Comparison of ENCODE assay signal across 17 cellular contexts in the genomic region with DNA sequence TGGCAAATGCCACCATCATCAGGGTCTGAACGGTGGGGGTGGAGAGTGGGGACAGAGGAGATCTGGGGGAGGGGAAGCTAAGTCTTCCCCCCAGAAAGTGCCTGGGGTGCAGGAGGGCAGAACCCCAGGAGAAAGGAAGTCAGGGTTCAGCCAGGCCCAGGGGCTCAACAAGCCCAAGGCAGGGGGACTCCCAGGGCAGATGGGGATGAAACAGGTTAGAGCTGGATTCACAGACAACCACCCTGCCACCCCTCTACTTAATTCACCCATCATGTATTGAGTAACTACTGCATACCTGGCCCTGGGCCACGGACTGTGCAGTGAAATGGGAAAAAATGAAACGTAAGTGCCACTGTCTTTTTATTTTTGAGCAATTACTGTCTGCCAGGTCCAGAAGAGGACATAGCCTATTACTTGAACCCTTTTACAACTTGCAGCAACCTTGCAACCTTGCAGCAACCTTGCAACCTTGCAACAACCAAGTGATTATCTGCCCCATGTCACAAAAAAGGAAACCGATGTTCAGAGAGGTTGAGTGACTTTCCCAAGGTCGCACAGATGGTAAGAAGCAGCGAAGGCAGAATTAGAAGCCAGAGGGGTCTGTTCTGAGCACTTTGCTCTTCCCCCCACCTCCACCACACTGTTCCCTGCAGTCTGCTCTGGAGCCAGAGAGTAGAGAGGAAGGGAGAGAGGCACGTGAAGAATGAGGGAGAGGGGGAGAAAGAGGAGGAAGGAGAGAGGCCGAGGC. TPM values are rescaled to one million over a fixed set of nuclear protein-coding genes. Genes with fewer than 3 reads are reported as not detected.
DNase-seq lines count a peak whose midpoint lies in the region; ATAC-seq, FAIRE-seq and TF ChIP-seq lines count a peak whose summit lies in the region.
"Had no signal": no experiment of that assay in that cellular context is flagged by ENCODE, and none has a peak within 500 bp of the region (broad histone marks: within the 10 kb centered on the region; RNA-seq: fewer than 3 reads in every experiment).

No MANE protein-coding gene starts in this region.

- H3K27ac ChIP-seq in SK-N-MC (peak overlapping the region; percentile 93), esophagus muscularis mucosa (replicated peaks in 1 of 4) (peak overlapping the region; percentile 82 to 92 (median 92)), neural progenitor cell (no peak overlapping the region), thoracic aorta (peak overlapping the region; percentile 94 to 95), thyroid gland (peak overlapping the region in 1 of 3 donors; percentile 52)

- H3F3A ChIP-seq in neural progenitor cell (ENCODE audit: low read depth) = peaks cover 10% of the 10 kb centered on the region

- intact Hi-C loops in esophagus muscularis mucosa (cut with DNase I) = no loop called here
- intact Hi-C loops in thyroid gland (cut with DNase I) = no loop called here

- peaks cover 12% of the 10 kb centered on the region for H3K27me3 Mint-ChIP-seq in neural progenitor cell (ENCODE audit: insufficient read depth, low read depth)

- H3K4me3 ChIP-seq in SK-N-MC (peak overlapping the region; percentile 8), esophagus muscularis mucosa (peak overlapping the region; percentile 64 to 82 (median 70)), neural progenitor cell (no peak overlapping the region), thoracic aorta (peak overlapping the region; percentile 82), thyroid gland (replicated peaks in 1 of 3) (no peak overlapping the region)
- H3K4me3 ChIP-seq: cardiac muscle cell had no signal

- no peaks in the 10 kb centered on the region for H3K36me3 Mint-ChIP-seq in neural progenitor cell
- H3K36me3 Mint-ChIP-seq: naive thymus-derived CD8-positive, alpha-beta T cell had no signal

- H3K4me1 ChIP-seq in esophagus muscularis mucosa (peaks cover 52 to 86% (median 82%) of the 10 kb centered on the region in 4 donors), neural progenitor cell (peaks cover 27% of the 10 kb centered on the region), thoracic aorta (ENCODE audit: control insufficient read depth in 1 of 2, low read depth in 2 of 2) (peaks cover 25 to 61% of the 10 kb centered on the region in 2 donors), thyroid gland (peaks cover 7 to 23% of the 10 kb centered on the region in 2 donors)

- WGBS in esophagus muscularis mucosa = 50% methylated on average over 8 of the region's 8 CpGs
- WGBS in thyroid gland, 2 donors = 67 to 72% methylated on average over 8 of the region's 8 CpGs

- H3K4me2 ChIP-seq in neural progenitor cell = no peak overlapping the region

- H3K9ac ChIP-seq in SK-N-MC (ENCODE audit: insufficient read length) (no peak overlapping the region), neural progenitor cell (no peak overlapping the region)

- H3K36me3 ChIP-seq in SK-N-MC (ENCODE audit: insufficient read depth, low read length) (no peaks in the 10 kb centered on the region), esophagus muscularis mucosa (peaks cover 15 to 35% (median 23%) of the 10 kb centered on the region in 4 donors), neural progenitor cell (no peaks in the 10 kb centered on the region), thoracic aorta (peaks cover 61% of the 10 kb centered on the region), thyroid gland (peaks cover 0 to 8% of the 10 kb centered on the region in 2 donors)
- H3K36me3 ChIP-seq: BE2C, cardiac muscle cell had no signal

- TF ChIP-seq POLR2A in esophagus muscularis mucosa (IDR thresholded peaks at IDR 0.05; ENCODE audit: low read depth) (no peak), thyroid gland (IDR thresholded peaks at IDR 0.05) (no peak), H54 (IDR thresholded peaks at IDR 0.05; ENCODE audit: low read depth, low read length) (no peak)

- H3K27me3 ChIP-seq in esophagus muscularis mucosa (no peaks in the 10 kb centered on the region), neural progenitor cell (no peaks in the 10 kb centered on the region), thoracic aorta (replicated peaks; ENCODE audit: insufficient read depth) (no peaks in the 10 kb centered on the region), thyroid gland (no peaks in the 10 kb centered on the region)
- H3K27me3 ChIP-seq: BE2C, cardiac muscle cell had no signal

- peak overlapping the region; percentile 72 for H3K27ac Mint-ChIP-seq in neural progenitor cell

- H2AFZ ChIP-seq in neural progenitor cell (replicated peaks) = no peak overlapping the region

- H4K20me1 ChIP-seq in neural progenitor cell (ENCODE audit: low read depth) = peaks cover 2% of the 10 kb centered on the region

- H3K9me3 ChIP-seq in SK-N-MC (ENCODE audit: low read depth, low read length) (no peaks in the 10 kb centered on the region), esophagus muscularis mucosa (no peaks in the 10 kb centered on the region), neural progenitor cell (ENCODE audit: low read depth) (no peaks in the 10 kb centered on the region), thoracic aorta (no peaks in the 10 kb centered on the region), thyroid gland (no peaks in the 10 kb centered on the region)
- H3K9me3 ChIP-seq: BE2C had no signal

- no peak for DNase-seq in SK-N-MC (ENCODE audit: low read depth, low spot score)
- no peak for DNase-seq in esophagus muscularis mucosa (ENCODE audit: extremely low spot score)
- no peak for DNase-seq in neural progenitor cell (ENCODE audit: low spot score)
- DNase-seq in thoracic aorta (ENCODE audit: low spot score) = no peak
- DNase-seq in thyroid gland = no peak
- no peak for DNase-seq in HTR-8/SVneo (ENCODE audit: insufficient read length, low spot score)
- DNase-seq in NCI-H510A treated with DMSO at 0.1 percent for 48 hours (lab: John Stamatoyannopoulos, UW) = no peak
- no peak for DNase-seq in H54 (ENCODE audit: insufficient read length, low spot score)
- DNase-seq: activated naive CD4-positive, alpha-beta T cell treated with Interleukin-2 at 50 U/mL for 16 hours; naive thymus-derived CD8-positive, alpha-beta T cell; PC-3; stimulated activated naive CD8-positive, alpha-beta T cell treated with anti-CD3 and anti-CD28 coated beads, Interleukin-15, Interleukin-2, amounts not matched to agents 100 U/mL and 50 U/mL, for 24 hours; T-helper 1 cell had no signal

- H3K4me3 Mint-ChIP-seq in neural progenitor cell = no peak overlapping the region
- H3K4me3 Mint-ChIP-seq: naive thymus-derived CD8-positive, alpha-beta T cell had no signal

- no peak for ATAC-seq in thoracic aorta (ENCODE audit: insufficient number of reproducible peaks, low FRiP score, low read depth)
- ATAC-seq: activated CD4-positive, CD25-positive, alpha-beta regulatory T cell treated with anti-CD3 and anti-CD28 coated beads, Interleukin-2, amount 50 U/mL, for 24 hours; naive thymus-derived CD8-positive, alpha-beta T cell; stimulated activated naive CD8-positive, alpha-beta T cell treated with anti-CD3 and anti-CD28 coated beads, Interleukin-15, Interleukin-2, amounts not matched to agents 100 U/mL and 50 U/mL, for 24 hours had no signal

- H3K79me2 ChIP-seq in neural progenitor cell (ENCODE audit: low read depth) = no peaks in the 10 kb centered on the region

- no peaks in the 10 kb centered on the region for H3K9me3 Mint-ChIP-seq in neural progenitor cell
- H3K9me3 Mint-ChIP-seq: naive thymus-derived CD8-positive, alpha-beta T cell had no signal

- FAIRE-seq in HTR-8/SVneo (lab: Jason Lieb, UNC) (no peak), H54 (lab: Jason Lieb, UNC) (no peak)

- TF ChIP-seq EP300 in esophagus muscularis mucosa (IDR thresholded peaks at IDR 0.05) = no peak

- peaks cover 46% of the 10 kb centered on the region for H3K4me1 Mint-ChIP-seq in neural progenitor cell

- TF ChIP-seq CTCF in esophagus muscularis mucosa (IDR thresholded peaks at IDR 0.05) (no peak), neural progenitor cell (IDR thresholded peaks at IDR 0.05) (no peak), thoracic aorta (IDR thresholded peaks at IDR 0.05) (no peak), thyroid gland (IDR thresholded peaks at IDR 0.05) (no peak)

RNA-seq across cellular contexts. Expression of gene ELN, which starts 4.8 kb away (rescaled TPM):
- total RNA-seq in esophagus muscularis mucosa (100 to 1,000 TPM; 337 to 646 (median 447) TPM), neural progenitor cell (ENCODE audit: low replicate concordance) (0.47 and 1.1 TPM in 2 replicates), thoracic aorta (1,000 to 10,000 TPM; 1,484 to 3,836 TPM), thyroid gland (10 to 100 TPM; 29.0 to 65.7 (median 50.8) TPM)
- total RNA-seq: naive thymus-derived CD8-positive, alpha-beta T cell; NCI-H460 had no signal

RNA-seq across cellular contexts. Expression of gene LIMK1, which starts 50.8 kb away (rescaled TPM):
- total RNA-seq in esophagus muscularis mucosa = 10 to 100 TPM in 3 of 4 donors, 1 to 10 TPM in 1; 10.0 to 19.3 (median 11.9) TPM
- 29.9 and 66.6 TPM in 2 replicates for total RNA-seq in neural progenitor cell (ENCODE audit: low replicate concordance)
- 10 to 100 TPM; 19.7 to 19.9 TPM for total RNA-seq in thoracic aorta
- 10 to 100 TPM; 16.7 to 32.8 (median 21.5) TPM for total RNA-seq in thyroid gland

Comparison
In these comparisons a context has a peak if more than half of its experiments do, and no peak if none do; other contexts are left out.
1. H3K4me3 ChIP-seq: peak in SK-N-MC (single experiment), esophagus muscularis mucosa (4 of 4) and thoracic aorta (single experiment); none in neural progenitor cell (single experiment) and thyroid gland (0 of 3).
2. RNA of gene ELN, which starts 4.8 kb away (total RNA-seq): 1,484 to 3,836 TPM in thoracic aorta, 337 to 646 TPM in esophagus muscularis mucosa and 29.0 to 65.7 TPM in thyroid gland; 0.47 to 1.1 TPM in neural progenitor cell; every median in the first group is over 10 times any median in the second.